Comparison of ENCODE assay signal across 22 cellular contexts in the genomic region with DNA sequence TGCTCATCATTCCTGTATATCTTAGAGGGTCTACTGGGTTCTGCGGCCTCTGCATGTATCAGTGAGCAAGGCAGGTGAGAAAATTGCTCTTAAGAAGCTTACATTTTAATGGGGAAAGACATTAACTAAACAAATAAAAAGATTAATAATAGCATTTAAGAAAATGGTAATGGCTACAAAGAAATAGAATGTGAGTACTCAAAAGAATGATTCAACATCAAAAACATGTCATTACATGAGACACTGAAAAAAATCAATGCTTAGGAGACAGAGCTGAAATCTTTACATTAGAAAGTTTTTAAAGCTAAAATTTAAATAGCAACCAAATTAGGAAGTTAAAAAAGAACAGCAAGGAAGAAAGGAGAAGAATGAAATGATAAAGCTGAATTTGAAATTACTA.
"Had no signal": no experiment of that assay in that cellular context is flagged by ENCODE, and none has a peak within 500 bp of the region (broad histone marks: within the 10 kb centered on the region; RNA-seq: fewer than 3 reads in every experiment).

No MANE protein-coding gene starts in this region.

- H3K4me3 ChIP-seq: MG63, Peyer's patch had no signal

- ATAC-seq: activated CD8-positive, alpha-beta memory T cell treated with anti-CD3 and anti-CD28 coated beads, Interleukin-2, amount 10 ng/mL, durations not matched to agents 7 days and 5 days; activated T-helper 17 cell treated with anti-CD3 and anti-CD28 coated beads, Interleukin-2, amount 50 U/mL, for 72 hours; T-helper 17 cell had no signal

- H3K36me3 ChIP-seq: brain microvascular endothelial cell, MG63, Peyer's patch had no signal

- H3K9me3 ChIP-seq: Peyer's patch had no signal

- H3K27ac ChIP-seq: brain microvascular endothelial cell, KMS-11, Peyer's patch had no signal

- DNase-seq: activated B cell treated with CpG ODN at 0.5 μM for 24 hours; activated CD4-positive, alpha-beta T cell treated with anti-CD3 and anti-CD28 coated beads for 1 hour; activated CD4-positive, alpha-beta T cell treated with anti-CD3 and anti-CD28 coated beads, Interleukin-2, amount 10 ng/mL, durations not matched to agents 24 days and 14 days; activated CD4-positive, alpha-beta T cell treated with anti-CD3 and anti-CD28 coated beads, Interleukin-2, amount 50 U/mL, for 48 hours; activated CD8-positive, alpha-beta memory T cell treated with anti-CD3 and anti-CD28 coated beads, Interleukin-2, amount 10 ng/mL, durations not matched to agents 7 days and 5 days; activated gamma-delta T cell; activated naive CD4-positive, alpha-beta T cell treated with anti-CD3 and anti-CD28 coated beads for 36 hours; activated T-cell treated with anti-CD3 and anti-CD28 coated beads, Interleukin-2, amount 50 U/mL, for 24 hours; brain microvascular endothelial cell; MV-4-11; NCI-H1417 treated with DMSO at 0.1 percent for 48 hours; NCI-H1694; NCI-H2029; NCI-H524 treated with DMSO at 0.1 percent for 48 hours; NCI-H774; Peyer's patch; SHP77 treated with DMSO at 0.1 percent for 48 hours; T-helper 17 cell; T-helper 9 cell had no signal

- H3K27me3 ChIP-seq: brain microvascular endothelial cell, MG63, Peyer's patch had no signal
